Comparison of ENCODE assay signal across 16 cellular contexts in genomic region chr5:125725686-125726085, GRCh38.
DNase-seq lines count a peak whose midpoint lies in the region; ATAC-seq and TF ChIP-seq lines count a peak whose summit lies in the region.
"Had no signal": no experiment of that assay in that cellular context is flagged by ENCODE, and none has a peak within 500 bp of the region (broad histone marks: within the 10 kb centered on the region; RNA-seq: fewer than 3 reads in every experiment).

No MANE protein-coding gene starts in this region.

- H3K36me3 Mint-ChIP-seq in GM23338 (ENCODE audit: low read depth): peaks cover 4% of the 10 kb centered on the region; the same call in 1 of the 3 replicates

- no peak overlapping the region for H3K9ac ChIP-seq in trophoblast cell (ENCODE audit: low read length)
- H3K9ac ChIP-seq: BLaER1 treated with 17β-estradiol and CSF1 and Interleukin-3, amounts not matched to agents 10 nM and 100 nM had no signal

- H3K27ac ChIP-seq in GM23338 (ENCODE audit: low read depth) (no peak overlapping the region), trophoblast cell (ENCODE audit: low read depth, low read length) (no peak overlapping the region)
- H3K27ac ChIP-seq: BLaER1 treated with 17β-estradiol and CSF1 and Interleukin-3, amounts not matched to agents 10 nM and 100 nM had no signal

- H3F3A ChIP-seq in GM23338 (replicated peaks; ENCODE audit: low read depth): no peaks in the 10 kb centered on the region

- no peak overlapping the region for H3K4me2 ChIP-seq in GM23338
- H3K4me2 ChIP-seq in trophoblast cell (ENCODE audit: low read length): no peak overlapping the region
- H3K4me2 ChIP-seq: BLaER1 treated with 17β-estradiol and CSF1 and Interleukin-3, amounts not matched to agents 10 nM and 100 nM had no signal

- H4K20me1 ChIP-seq in GM23338 (replicated peaks; ENCODE audit: insufficient read depth): no peaks in the 10 kb centered on the region
- H4K20me1 ChIP-seq: BLaER1 treated with 17β-estradiol and CSF1 and Interleukin-3, amounts not matched to agents 10 nM and 100 nM had no signal

- H3K27me3 Mint-ChIP-seq in GM23338 (ENCODE audit: insufficient read depth, low read depth, poor library complexity): peaks cover 2% of the 10 kb centered on the region
- H3K27me3 Mint-ChIP-seq: CD4-positive, alpha-beta T cell had no signal

- no peak overlapping the region for H3K4me3 Mint-ChIP-seq in GM23338
- H3K4me3 Mint-ChIP-seq: CD4-positive, alpha-beta T cell; H9 had no signal

- ATAC-seq in GM23338 (no peak), HG03378 (IDR thresholded peaks at IDR 0.05; ENCODE audit: unreplicated experiment) (no peak)

- H2BK5ac ChIP-seq in trophoblast cell (ENCODE audit: low read depth, low read length, poor library complexity): no peak overlapping the region

- no peaks in the 10 kb centered on the region for H3K79me2 ChIP-seq in GM23338 (replicated peaks; ENCODE audit: insufficient read depth)
- no peaks in the 10 kb centered on the region for H3K79me2 ChIP-seq in trophoblast cell (ENCODE audit: control insufficient read depth, insufficient read depth, low read length, poor library complexity)

- no peak overlapping the region for H4K12ac ChIP-seq in trophoblast cell (ENCODE audit: low read depth, low read length)

- H3K9me3 Mint-ChIP-seq in GM23338: peaks cover 8% of the 10 kb centered on the region

- no peak overlapping the region for H4K8ac ChIP-seq in trophoblast cell (ENCODE audit: low read depth, low read length)

- H3K4me3 ChIP-seq in GM23338: no peak overlapping the region
- no peak overlapping the region for H3K4me3 ChIP-seq in trophoblast cell (ENCODE audit: low read depth, low read length)
- H3K4me3 ChIP-seq in H7 (ENCODE audit: insufficient read depth, low read depth, low read length): no peak overlapping the region
- H3K4me3 ChIP-seq: BLaER1 treated with 17β-estradiol and CSF1 and Interleukin-3, amounts not matched to agents 10 nM and 100 nM had no signal

- H2BK12ac ChIP-seq in trophoblast cell (ENCODE audit: low read length): no peak overlapping the region

- H3K79me1 ChIP-seq in trophoblast cell (ENCODE audit: low read length): no peaks in the 10 kb centered on the region

- H3K36me3 ChIP-seq in GM23338 (ENCODE audit: insufficient read depth): 0 out of 2 replicates have a peak, but pooled peaks cover 4% of the 10 kb centered on the region
- peaks cover 0 to 2% of the 10 kb centered on the region in 2 experiments for H3K36me3 ChIP-seq in trophoblast cell (ENCODE audit: control insufficient read depth in 1 of 2, insufficient read depth in 2 of 2, low read length in 2 of 2)
- no peaks in the 10 kb centered on the region for H3K36me3 ChIP-seq in H7 (replicated peaks; ENCODE audit: control insufficient read depth, insufficient read depth, low read length)
- H3K36me3 ChIP-seq: BLaER1 treated with 17β-estradiol and CSF1 and Interleukin-3, amounts not matched to agents 10 nM and 100 nM had no signal

- DNase-seq in Ammon's horn (ENCODE audit: low spot score) (peak; percentile 32), GM23338 (ENCODE audit: low spot score) (no peak), medulla oblongata (ENCODE audit: extremely low spot score) (peak; percentile 37), trophoblast cell (peak; percentile 30 to 56), OCI-M2 (lab: John Stamatoyannopoulos, UW; ENCODE audit: unreplicated experiment) (no peak), DMS 273 treated with DMSO at 0.1 percent for 48 hours (lab: John Stamatoyannopoulos, UW) (no peak), H7 (no peak)
- DNase-seq: 8988T; AML-193; CD4-positive, alpha-beta T cell; COR-L47; DMS53; H9; IMR-90 had no signal

- no peak overlapping the region for H3K27ac Mint-ChIP-seq in GM23338
- H3K27ac Mint-ChIP-seq: CD4-positive, alpha-beta T cell; H9 had no signal

- no peak overlapping the region for H4K91ac ChIP-seq in trophoblast cell (ENCODE audit: low read depth, low read length)

- H2BK120ac ChIP-seq in trophoblast cell (ENCODE audit: insufficient read depth, low read length, poor library complexity): no peak overlapping the region

- H2AK5ac ChIP-seq in trophoblast cell (ENCODE audit: low read length): no peak overlapping the region

- no peaks in the 10 kb centered on the region for H3K4me1 Mint-ChIP-seq in GM23338
- H3K4me1 Mint-ChIP-seq: H9 had no signal

- no peak overlapping the region for H3K4ac ChIP-seq in trophoblast cell (ENCODE audit: low read depth, low read length)

- H2AFZ ChIP-seq in GM23338 (peak overlapping the region; percentile 15; the same call in 1 of the 2 replicates), trophoblast cell (ENCODE audit: insufficient read depth, low read length, poor library complexity) (no peak overlapping the region)

- H3K14ac ChIP-seq in trophoblast cell (ENCODE audit: low read length): no peak overlapping the region

- no peak overlapping the region for H3K23ac ChIP-seq in trophoblast cell (ENCODE audit: low read length)

- peaks cover 4% of the 10 kb centered on the region; the same call in 1 of the 2 replicates for H3K9me2 ChIP-seq in GM23338 (ENCODE audit: insufficient read depth)

- no peak for TF ChIP-seq CTCF in GM23338 (conservative IDR thresholded peaks at IDR 0.05; ENCODE audit: low read depth in 2 of 2)

- no peaks in the 10 kb centered on the region for H3K4me1 ChIP-seq in GM23338 (ENCODE audit: insufficient read depth)
- H3K4me1 ChIP-seq in trophoblast cell (ENCODE audit: control insufficient read depth in 1 of 2, insufficient read depth in 2 of 2, low read length in 2 of 2): no peaks in the 10 kb centered on the region
- H3K4me1 ChIP-seq: BLaER1 treated with 17β-estradiol and CSF1 and Interleukin-3, amounts not matched to agents 10 nM and 100 nM had no signal

- peaks cover 7% of the 10 kb centered on the region for H3K9me3 ChIP-seq in trophoblast cell (ENCODE audit: insufficient read depth, low read depth, low read length)

- no peak overlapping the region for H3K18ac ChIP-seq in trophoblast cell (ENCODE audit: low read length)

- WGBS in trophoblast cell (ENCODE audit: extremely low coverage, insufficient coverage, insufficient read length): no CpG with 5 or more reads among the region's 4 CpGs

- H3K27me3 ChIP-seq in GM23338 (ENCODE audit: insufficient read depth) (no peaks in the 10 kb centered on the region), trophoblast cell (ENCODE audit: insufficient read depth, low read length) (no peaks in the 10 kb centered on the region), H7 (ENCODE audit: control insufficient read depth, insufficient read depth, low read length) (no peaks in the 10 kb centered on the region)
- H3K27me3 ChIP-seq: BLaER1 treated with 17β-estradiol and CSF1 and Interleukin-3, amounts not matched to agents 10 nM and 100 nM had no signal

TF ChIP-seq in GM23338, 12 proteins besides CTCF, POLR2A, EP300 and RAD21 (continues in another document):
- TF ChIP-seq, protein P1, sequence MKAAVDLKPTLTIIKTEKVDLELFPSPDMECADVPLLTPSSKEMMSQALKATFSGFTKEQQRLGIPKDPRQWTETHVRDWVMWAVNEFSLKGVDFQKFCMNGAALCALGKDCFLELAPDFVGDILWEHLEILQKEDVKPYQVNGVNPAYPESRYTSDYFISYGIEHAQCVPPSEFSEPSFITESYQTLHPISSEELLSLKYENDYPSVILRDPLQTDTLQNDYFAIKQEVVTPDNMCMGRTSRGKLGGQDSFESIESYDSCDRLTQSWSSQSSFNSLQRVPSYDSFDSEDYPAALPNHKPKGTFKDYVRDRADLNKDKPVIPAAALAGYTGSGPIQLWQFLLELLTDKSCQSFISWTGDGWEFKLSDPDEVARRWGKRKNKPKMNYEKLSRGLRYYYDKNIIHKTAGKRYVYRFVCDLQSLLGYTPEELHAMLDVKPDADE (IDR thresholded peaks at IDR 0.05): no peak
- no peak for TF ChIP-seq POLR2AphosphoS5 (IDR thresholded peaks at IDR 0.05; ENCODE audit: low read depth)
- no peak for TF ChIP-seq STAT1 (IDR thresholded peaks at IDR 0.05; ENCODE audit: unreplicated experiment)
- TF ChIP-seq ZNF331 (CRISPR knock-in tag; IDR thresholded peaks at IDR 0.05; ENCODE audit: low read depth): no peak
- no peak for TF ChIP-seq JUNB (IDR thresholded peaks at IDR 0.05; ENCODE audit: unreplicated experiment)

Comparison
In these comparisons a context has a peak if more than half of its experiments do, and no peak if none do; other contexts are left out.
1. DNase-seq: peak in Ammon's horn (single experiment), medulla oblongata (single experiment) and trophoblast cell (2 of 2); none in GM23338 (single experiment), OCI-M2 (single experiment), DMS 273 treated with DMSO at 0.1 percent for 48 hours (single experiment) and H7 (single experiment).